In genomic region chr10:125159932-125160855, GRCh38 we compare ENCODE assay signal across 8 cellular contexts. TPM values are rescaled to one million over a fixed set of nuclear protein-coding genes. Genes with fewer than 3 reads are reported as not detected.
A peak's percentile ranks its signal among the peaks of the same experiment; 100 is the strongest.
DNase-seq lines count a peak whose midpoint lies in the region; ATAC-seq and TF ChIP-seq lines count a peak whose summit lies in the region.

CTBP2 (minus strand) TSS chr10:125160563.

- H3K27me3 Mint-ChIP-seq in activated naive CD4-positive, alpha-beta T cell treated with anti-CD3 and anti-CD28 coated beads for 36 hours (ENCODE audit: low read depth): peaks cover 35% of the 10 kb centered on the region

- TF ChIP-seq CTCF in spleen (IDR thresholded peaks at IDR 0.05 in 8 of 11, conservative IDR thresholded peaks at IDR 0.05 in 3 of 11): no peak

- H3K4me3 ChIP-seq in spleen: peak within 1 kb of the TSS; percentile 57 to 90 (median 69)

- intact Hi-C loops in activated naive CD4-positive, alpha-beta T cell treated with anti-CD3 and anti-CD28 coated beads for 36 hours (cut with micrococcal nuclease): no loop called here
- intact Hi-C loops in spleen (cut with DNase I; ENCODE audit: low total_unique reads): loop anchor here (10.0 kb wide), 2 partner anchors 115 to 175 kb away; no protein-coding TSS in a partner anchor

- no peak for DNase-seq in activated naive CD4-positive, alpha-beta T cell treated with anti-CD3 and anti-CD28 coated beads for 36 hours
- no peak for DNase-seq in activated naive CD4-positive, alpha-beta T cell treated with Interleukin-2 at 50 U/mL for 16 hours
- DNase-seq in OCI-M1 (lab: John Stamatoyannopoulos, UW): peak; percentile 78
- DNase-seq in kidney glomerular epithelial cell (lab: John Stamatoyannopoulos, UW): peak; percentile 21
- DNase-seq in spleen: peak; percentile 87

- no peaks in the 10 kb centered on the region for H3K9me3 Mint-ChIP-seq in activated naive CD4-positive, alpha-beta T cell treated with anti-CD3 and anti-CD28 coated beads for 36 hours

- H3K4me1 Mint-ChIP-seq in activated naive CD4-positive, alpha-beta T cell treated with anti-CD3 and anti-CD28 coated beads for 36 hours (ENCODE audit: low read depth): peaks cover 4% of the 10 kb centered on the region

- H3K27me3 ChIP-seq in spleen (replicated peaks in 1 of 7): peaks cover 0 to 81% (median 15%) of the 10 kb centered on the region in 7 donors

- TF ChIP-seq POLR2A in spleen (IDR thresholded peaks at IDR 0.05): no peak

- peak within 1 kb of the TSS; percentile 52 for H3K4me3 Mint-ChIP-seq in activated naive CD4-positive, alpha-beta T cell treated with anti-CD3 and anti-CD28 coated beads for 36 hours

- no peaks in the 10 kb centered on the region for H3K36me3 ChIP-seq in spleen

- no peaks in the 10 kb centered on the region for H3K9me3 ChIP-seq in spleen

- H3K36me3 Mint-ChIP-seq in activated naive CD4-positive, alpha-beta T cell treated with anti-CD3 and anti-CD28 coated beads for 36 hours (ENCODE audit: low read depth): no peaks in the 10 kb centered on the region

- CTCF ChIA-PET in activated naive CD4-positive, alpha-beta T cell treated with anti-CD3 and anti-CD28 coated beads for 36 hours (lab: Charles Lee): no interaction called here

- WGBS in spleen, 5 donors: 0 to 1% (median 1%) methylated on average over 44 to 96 of the region's 103 CpGs

- H3K4me1 ChIP-seq in spleen: peaks cover 0 to 62% (median 41%) of the 10 kb centered on the region in 6 donors

- ATAC-seq in GM21576 (IDR thresholded peaks at IDR 0.05; ENCODE audit: unreplicated experiment): no peak
- no peak for ATAC-seq in HG03175 (IDR thresholded peaks at IDR 0.05; ENCODE audit: unreplicated experiment)

- H3K27ac ChIP-seq in cingulate gyrus (ENCODE audit: low read depth, low read length): peak within 1 kb of the TSS; percentile 65
- H3K27ac ChIP-seq in spleen: peak within 1 kb of the TSS; percentile 81 to 97 (median 95)

- no peak within 1 kb of the TSS for H3K27ac Mint-ChIP-seq in activated naive CD4-positive, alpha-beta T cell treated with anti-CD3 and anti-CD28 coated beads for 36 hours

RNA-seq across cellular contexts. Expression of gene CTBP2, which starts in this region (rescaled TPM):
- total RNA-seq in activated naive CD4-positive, alpha-beta T cell treated with anti-CD3 and anti-CD28 coated beads for 36 hours: under 1 TPM; 0.19 to 0.42 TPM
- 10 to 100 TPM; 32.2 to 74.4 (median 52.0) TPM for total RNA-seq in spleen
- polyA plus RNA-seq in spleen: 10 to 100 TPM in 1 of 3 donors, 1 to 10 TPM in 2; 6.7 to 19.2 (median 7.0) TPM

Comparison
In these comparisons a context has a peak if more than half of its experiments do, and no peak if none do; other contexts are left out.
1. RNA of gene CTBP2 (total RNA-seq): 32.2 to 74.4 TPM in spleen; 0.19 to 0.42 TPM in activated naive CD4-positive, alpha-beta T cell treated with anti-CD3 and anti-CD28 coated beads for 36 hours; every median in the first group is over 10 times any median in the second.
2. DNase-seq: peak in OCI-M1 (single experiment), kidney glomerular epithelial cell (single experiment) and spleen (single experiment); none in activated naive CD4-positive, alpha-beta T cell treated with anti-CD3 and anti-CD28 coated beads for 36 hours (single experiment) and activated naive CD4-positive, alpha-beta T cell treated with Interleukin-2 at 50 U/mL for 16 hours (single experiment).